In the genomic region with DNA sequence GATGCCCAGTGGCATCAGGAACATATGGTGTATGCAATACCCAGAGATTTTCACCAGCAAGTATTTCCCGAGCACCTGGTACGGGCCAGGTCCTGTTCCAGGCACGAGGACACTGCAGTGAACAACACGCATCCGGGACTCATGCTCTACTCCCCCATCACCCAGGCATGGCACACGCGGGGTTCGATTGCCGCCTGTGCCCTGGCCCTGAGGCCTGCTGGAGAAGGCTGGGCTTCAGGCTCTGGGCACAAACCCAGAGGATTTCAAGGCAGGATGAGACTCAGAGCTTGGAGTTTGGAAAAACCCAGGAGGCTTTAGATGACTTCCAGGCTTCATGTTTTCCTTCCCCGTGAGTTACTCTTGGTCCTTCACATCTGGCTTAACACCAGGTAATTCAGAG, we compare ENCODE assay signal across 15 cellular contexts.
DNase-seq lines count a peak whose midpoint lies in the region; ATAC-seq, FAIRE-seq and TF ChIP-seq lines count a peak whose summit lies in the region.
"Had no signal": no experiment of that assay in that cellular context is flagged by ENCODE, and none has a peak within 500 bp of the region (broad histone marks: within the 10 kb centered on the region; RNA-seq: fewer than 3 reads in every experiment).

No MANE protein-coding gene starts in this region.

- no peaks in the 10 kb centered on the region for H3K9me3 ChIP-seq in kidney (ENCODE audit: control insufficient read depth in 1 of 2, low read length in 2 of 2)
- no peaks in the 10 kb centered on the region for H3K9me3 ChIP-seq in stomach
- no peaks in the 10 kb centered on the region for H3K9me3 ChIP-seq in CD4-positive, alpha-beta T cell (ENCODE audit: control insufficient read depth, low read length)
- H3K9me3 ChIP-seq: BE2C had no signal

- H3K4me1 ChIP-seq in kidney (ENCODE audit: control insufficient read depth in 1 of 2, insufficient read depth in 1 of 2, low read depth in 1 of 2, low read length in 2 of 2) (peaks cover 0 to 11% of the 10 kb centered on the region in 2 donors), stomach (peaks cover 28 to 66% (median 49%) of the 10 kb centered on the region in 4 donors)

- in situ Hi-C loops in G401 (cut with HindIII; ENCODE audit: low sequenced_read_pairs): no loop called here

- intact Hi-C loops in kidney (cut with DNase I) (no loop called here), stomach (cut with DNase I; ENCODE audit: low total_unique reads) (no loop called here), CD14-positive monocyte (cut with micrococcal nuclease) (no loop called here)
- intact Hi-C loops in CD4-positive, alpha-beta T cell (cut with DNase I, micrococcal nuclease): no loop called here

- H3K27ac ChIP-seq in kidney (ENCODE audit: low read depth in 2 of 2, low read length in 2 of 2) (no peak overlapping the region), stomach (peak overlapping the region in 4 of 5 donors; percentile 68 to 92 (median 73))
- H3K27ac ChIP-seq in CD4-positive, alpha-beta T cell (ENCODE audit: low read depth, low read length): no peak overlapping the region

- 53 to 91% (median 86%) methylated on average over 5 to 10 of the region's 10 CpGs for WGBS in stomach, 5 donors

- no peak for FAIRE-seq in kidney (lab: Jason Lieb, UNC)
- FAIRE-seq: H54 had no signal

- H3K4me1 Mint-ChIP-seq in CD14-positive monocyte: no peaks in the 10 kb centered on the region
- H3K4me1 Mint-ChIP-seq in T-helper 2 cell treated with Interferon-gamma antibody and Interleukin-4, amounts not matched to agents 5 μg/mL and 100 μg/mL, for 36 hours (ENCODE audit: low read depth): no peaks in the 10 kb centered on the region
- H3K4me1 Mint-ChIP-seq in CD4-positive, alpha-beta T cell (ENCODE audit: low read depth): no peaks in the 10 kb centered on the region
- H3K4me1 Mint-ChIP-seq: naive thymus-derived CD8-positive, alpha-beta T cell had no signal

- H3K27me3 Mint-ChIP-seq in CD14-positive monocyte (ENCODE audit: low read depth in 3 of 3): peaks cover 0 to 2% (median 2%) of the 10 kb centered on the region in 3 donors
- no peaks in the 10 kb centered on the region for H3K27me3 Mint-ChIP-seq in T-helper 2 cell treated with Interferon-gamma antibody and Interleukin-4, amounts not matched to agents 5 μg/mL and 100 μg/mL, for 36 hours (ENCODE audit: low read depth)
- H3K27me3 Mint-ChIP-seq in CD4-positive, alpha-beta T cell: no peaks in the 10 kb centered on the region
- H3K27me3 Mint-ChIP-seq: naive thymus-derived CD8-positive, alpha-beta T cell; T-helper 17 cell had no signal

- no peak overlapping the region for H3K27ac Mint-ChIP-seq in CD14-positive monocyte
- H3K27ac Mint-ChIP-seq in T-helper 2 cell treated with Interferon-gamma antibody and Interleukin-4, amounts not matched to agents 5 μg/mL and 100 μg/mL, for 36 hours: no peak overlapping the region
- no peak overlapping the region for H3K27ac Mint-ChIP-seq in CD4-positive, alpha-beta T cell
- H3K27ac Mint-ChIP-seq: immature natural killer cell, T-helper 17 cell had no signal

- no peak for TF ChIP-seq EP300 in stomach (IDR thresholded peaks at IDR 0.05)

- no peak overlapping the region for H3K4me3 ChIP-seq in kidney (ENCODE audit: low read length in 2 of 2)
- H3K4me3 ChIP-seq in stomach: no peak overlapping the region

- DNase-seq in G401 (ENCODE audit: low spot score): peak; percentile 82
- peak; percentile 42 for DNase-seq in astrocyte of the hippocampus (ENCODE audit: low read depth, low spot score)
- DNase-seq in kidney: peak; percentile 35
- DNase-seq in stomach: no peak
- no peak for DNase-seq in CD14-positive monocyte (ENCODE audit: low spot score)
- no peak for DNase-seq in T-helper 2 cell treated with Interferon-gamma antibody and Interleukin-4, amounts not matched to agents 5 μg/mL and 100 μg/mL, for 36 hours (ENCODE audit: low spot score)
- DNase-seq in CD4-positive, alpha-beta T cell: no peak
- DNase-seq in NCI-H82 (lab: John Stamatoyannopoulos, UW): no peak
- DNase-seq: activated CD4-positive, alpha-beta T cell treated with anti-CD3 and anti-CD28 coated beads, Interleukin-2, amount 50 U/mL, for 1 hour; BE2C; immature natural killer cell; naive thymus-derived CD8-positive, alpha-beta T cell; PC-3; T-helper 17 cell had no signal

- no peak for ATAC-seq in CD4-positive, alpha-beta T cell (ENCODE audit: poor library complexity)
- ATAC-seq: naive thymus-derived CD8-positive, alpha-beta T cell; PC-3; T-helper 17 cell had no signal

- H3K36me3 Mint-ChIP-seq in CD14-positive monocyte: no peaks in the 10 kb centered on the region
- no peaks in the 10 kb centered on the region for H3K36me3 Mint-ChIP-seq in T-helper 2 cell treated with Interferon-gamma antibody and Interleukin-4, amounts not matched to agents 5 μg/mL and 100 μg/mL, for 36 hours (ENCODE audit: low read depth)
- H3K36me3 Mint-ChIP-seq in CD4-positive, alpha-beta T cell (ENCODE audit: low read depth): peaks cover 5% of the 10 kb centered on the region
- H3K36me3 Mint-ChIP-seq: immature natural killer cell had no signal

- H3K9me3 Mint-ChIP-seq in CD14-positive monocyte: no peaks in the 10 kb centered on the region
- no peaks in the 10 kb centered on the region for H3K9me3 Mint-ChIP-seq in T-helper 2 cell treated with Interferon-gamma antibody and Interleukin-4, amounts not matched to agents 5 μg/mL and 100 μg/mL, for 36 hours
- H3K9me3 Mint-ChIP-seq in CD4-positive, alpha-beta T cell: no peaks in the 10 kb centered on the region
- H3K9me3 Mint-ChIP-seq: immature natural killer cell; naive thymus-derived CD8-positive, alpha-beta T cell had no signal

- TF ChIP-seq CTCF in kidney (IDR thresholded peaks at IDR 0.05; ENCODE audit: borderline replicate concordance, extremely low read depth, insufficient read depth): no peak
- no peak for TF ChIP-seq CTCF in stomach (IDR thresholded peaks at IDR 0.05)
- TF ChIP-seq CTCF in CD14-positive monocyte (IDR thresholded peaks at IDR 0.05): no peak
- no peak for TF ChIP-seq CTCF in CD4-positive, alpha-beta T cell (IDR thresholded peaks at IDR 0.05)

- no peak overlapping the region for H3K9ac ChIP-seq in kidney (ENCODE audit: low read length in 2 of 2)

- TF ChIP-seq POLR2A in stomach (IDR thresholded peaks at IDR 0.05): no peak

- H3K36me3 ChIP-seq in kidney (ENCODE audit: control insufficient read depth in 1 of 2, insufficient read depth in 2 of 2, low read length in 2 of 2) (peaks cover 0 to 4% of the 10 kb centered on the region in 2 donors), stomach (peaks cover 3 to 15% (median 10%) of the 10 kb centered on the region in 4 donors)
- H3K36me3 ChIP-seq: BE2C had no signal

- POLR2A ChIA-PET in CD4-positive, alpha-beta T cell (lab: Charles Lee): no interaction called here

- CTCF ChIA-PET in CD4-positive, alpha-beta T cell (lab: Charles Lee): no interaction called here

- H3K4me3 Mint-ChIP-seq in CD14-positive monocyte: no peak overlapping the region
- H3K4me3 Mint-ChIP-seq in T-helper 2 cell treated with Interferon-gamma antibody and Interleukin-4, amounts not matched to agents 5 μg/mL and 100 μg/mL, for 36 hours: no peak overlapping the region
- no peak overlapping the region for H3K4me3 Mint-ChIP-seq in CD4-positive, alpha-beta T cell
- H3K4me3 Mint-ChIP-seq: immature natural killer cell; naive thymus-derived CD8-positive, alpha-beta T cell; T-helper 17 cell had no signal

- H3K27me3 ChIP-seq in stomach: no peaks in the 10 kb centered on the region
- H3K27me3 ChIP-seq in CD4-positive, alpha-beta T cell (ENCODE audit: control insufficient read depth, insufficient read depth, low read length): no peaks in the 10 kb centered on the region
- H3K27me3 ChIP-seq: BE2C had no signal

Comparison
In these comparisons a context has a peak if more than half of its experiments do, and no peak if none do; other contexts are left out.
1. DNase-seq: peak in G401 (single experiment), astrocyte of the hippocampus (single experiment) and kidney (single experiment); none in stomach (single experiment), CD14-positive monocyte (single experiment), T-helper 2 cell treated with Interferon-gamma antibody and Interleukin-4, amounts not matched to agents 5 μg/mL and 100 μg/mL, for 36 hours (single experiment), CD4-positive, alpha-beta T cell (0 of 10) and NCI-H82 (single experiment).
2. H3K27ac ChIP-seq: peak in stomach (4 of 5); none in kidney (0 of 2) and CD4-positive, alpha-beta T cell (single experiment).